ENCODE assay signal across 26 cellular contexts in genomic region chr6:139894271-139894670, GRCh38.
"Had no signal": no experiment of that assay in that cellular context is flagged by ENCODE, and none has a peak within 500 bp of the region (broad histone marks: within the 10 kb centered on the region; RNA-seq: fewer than 3 reads in every experiment).

No MANE protein-coding gene starts in this region.

- H3K4me1 ChIP-seq: breast epithelium had no signal

- H3K27ac ChIP-seq: breast epithelium, SJSA1 had no signal

- H3K9me3 ChIP-seq: breast epithelium, SJSA1 had no signal

- H3K27me3 ChIP-seq: breast epithelium, SJSA1 had no signal

- H3K36me3 ChIP-seq: breast epithelium, SJSA1 had no signal

- DNase-seq: activated CD4-positive, alpha-beta T cell treated with anti-CD3 and anti-CD28 coated beads for 48 hours; activated CD4-positive, alpha-beta T cell treated with anti-CD3 and anti-CD28 coated beads, Interleukin-2, amount 50 U/mL, for 48 hours; activated CD4-positive, CD25-positive, alpha-beta regulatory T cell treated with anti-CD3 and anti-CD28 coated beads, Interleukin-2, amount 50 U/mL, for 72 hours; activated CD8-positive, alpha-beta memory T cell treated with anti-CD3 and anti-CD28 coated beads, Interleukin-2, amount 10 ng/mL, durations not matched to agents 7 days and 5 days; activated effector memory CD4-positive, alpha-beta T cell treated with Interleukin-2 at 50 U/mL for 16 hours; activated naive CD4-positive, alpha-beta T cell; activated T-cell treated with anti-CD3 and anti-CD28 coated beads, Interleukin-2, amount 50 U/mL, for 24 hours; aorta; central memory CD4-positive, alpha-beta T cell; Karpas-422; MM.1S; NCI-H1105; NCI-H1436; NCI-H1694 treated with DMSO at 0.1 percent for 48 hours; NCI-H2029 treated with DMSO at 0.1 percent for 48 hours; NCI-H510A treated with DMSO at 0.1 percent for 48 hours; NCI-H69; NK-92 treated with Interleukin-12 subunit alpha and Interleukin-12 subunit beta, amount 100 ng/mL, for 24 hours; OCI-M1; RPMI8226; SHP77; SW 1271 had no signal

- ATAC-seq: activated CD8-positive, alpha-beta memory T cell treated with anti-CD3 and anti-CD28 coated beads, Interleukin-2, amount 10 ng/mL, durations not matched to agents 7 days and 5 days; Panc1; SK-N-SH treated with all-trans-retinoic acid at 6 μM for 48 hours had no signal

- H3K4me3 ChIP-seq: breast epithelium, SJSA1 had no signal
